1 cellular context compared by ENCODE assay signal in the genomic region with DNA sequence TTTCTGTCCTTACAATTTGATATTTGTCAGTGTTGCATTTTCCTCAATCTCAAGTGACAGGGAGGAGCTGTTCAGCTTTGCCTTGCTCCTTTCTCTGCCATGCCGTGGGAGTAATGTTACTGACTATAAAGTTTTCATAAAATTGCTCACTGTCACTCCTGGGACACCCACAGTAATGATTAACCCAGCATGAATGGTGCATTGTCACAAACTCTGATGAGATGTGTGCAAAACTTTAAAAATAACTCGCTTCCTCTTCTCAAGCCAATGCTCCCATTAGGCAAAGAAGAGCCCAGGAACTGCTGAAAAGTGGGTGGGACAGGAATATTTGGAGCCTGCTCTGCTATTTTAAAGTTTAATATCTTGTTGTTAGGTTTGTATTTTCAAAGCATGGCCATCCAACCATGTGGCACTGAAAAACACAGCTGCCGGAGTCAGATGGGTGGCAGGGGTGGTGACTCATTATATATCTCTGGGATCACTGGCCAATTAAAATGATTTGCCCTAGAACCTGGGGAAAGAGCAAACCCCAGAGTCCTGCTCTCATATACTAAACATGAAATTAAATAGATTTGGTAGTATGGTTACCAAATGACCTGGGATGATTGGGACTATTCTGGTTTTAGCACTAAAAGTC.
TF ChIP-seq lines count a peak whose summit lies in the region.

No MANE protein-coding gene starts in this region.

TF ChIP-seq in GM12878, 131 proteins besides CTCF, POLR2A, EP300 and RAD21 (continued from another document):
- TF ChIP-seq ZBTB40 (IDR thresholded peaks at IDR 0.05; ENCODE audit: borderline replicate concordance) = peak; percentile 58; the same call in 1 of the 2 replicates
